In the genomic region with DNA sequence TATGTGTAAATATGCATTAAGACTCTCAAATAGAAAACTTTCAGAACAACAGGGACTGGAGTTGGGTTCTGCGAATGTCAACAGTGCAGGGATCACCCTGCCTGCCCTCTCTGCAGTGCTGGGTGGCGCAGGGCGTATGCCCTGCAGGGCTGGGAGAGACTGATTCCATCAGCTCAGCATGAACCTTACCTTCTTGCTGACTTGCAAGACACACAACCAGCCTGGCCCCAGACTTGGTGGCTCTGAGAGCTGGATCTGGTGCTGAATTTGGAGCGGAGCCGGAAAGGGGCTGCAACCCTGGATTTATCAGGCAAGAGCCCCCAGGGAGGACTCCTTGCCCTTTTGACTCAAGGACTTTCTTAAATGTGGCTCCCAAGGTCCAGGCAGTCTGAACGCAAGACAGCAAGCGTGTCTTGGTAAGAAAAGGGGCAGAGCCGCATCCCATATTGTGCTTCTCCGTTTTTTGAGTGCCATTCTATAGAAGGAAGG, we compare ENCODE assay signal across 29 cellular contexts.
"Had no signal": no experiment of that assay in that cellular context is flagged by ENCODE, and none has a peak within 500 bp of the region (broad histone marks: within the 10 kb centered on the region; RNA-seq: fewer than 3 reads in every experiment).

No MANE protein-coding gene starts in this region.

- H3K27ac ChIP-seq: ascending aorta, breast epithelium, coronary artery, dorsolateral prefrontal cortex, esophagus muscularis mucosa, foreskin keratinocyte, gastrocnemius medialis, heart right ventricle had no signal

- H3K9me3 ChIP-seq: ascending aorta, breast epithelium, esophagus muscularis mucosa, gastrocnemius medialis had no signal

- H3K27ac Mint-ChIP-seq: activated CD4-positive, alpha-beta memory T cell treated with anti-CD3 and anti-CD28 coated beads for 36 hours; activated CD4-positive, alpha-beta T cell treated with anti-CD3 and anti-CD28 coated beads for 36 hours; activated CD4-positive, alpha-beta T cell treated with anti-CD3 and anti-CD28 coated beads, Interleukin-2, amount 10 ng/mL, durations not matched to agents 24 days and 14 days; activated CD8-positive, alpha-beta memory T cell treated with anti-CD3 and anti-CD28 coated beads, Interleukin-2, amount 10 ng/mL, durations not matched to agents 7 days and 5 days; activated CD8-positive, alpha-beta T cell treated with anti-CD3 and anti-CD28 coated beads, Interleukin-2, amount 10 ng/mL, durations not matched to agents 7 days and 5 days; activated naive CD4-positive, alpha-beta T cell treated with anti-CD3 and anti-CD28 coated beads, Interleukin-2, amount 10 ng/mL, durations not matched to agents 7 days and 5 days; activated naive CD4-positive, alpha-beta T cell treated with anti-CD3 and anti-CD28 coated beads, Interleukin-2, amount 50 U/mL, for 72 hours; activated naive CD8-positive, alpha-beta T cell treated with anti-CD3 and anti-CD28 coated beads, Interleukin-2, amount 10 ng/mL, durations not matched to agents 7 days and 5 days; activated T-cell treated with anti-CD3 and anti-CD28 coated beads, Interleukin-2, amount 50 U/mL, for 72 hours; brain; dendritic cell treated with granulocyte-macrophage colony-stimulating factor and Interleukin-4, amounts not matched to agents 40 ng/mL and 50 ng/mL, for 4 days had no signal

- H3K27me3 ChIP-seq: ascending aorta, breast epithelium, foreskin keratinocyte, gastrocnemius medialis had no signal

- H3K4me3 Mint-ChIP-seq: activated CD4-positive, alpha-beta memory T cell treated with anti-CD3 and anti-CD28 coated beads for 36 hours; activated CD4-positive, alpha-beta T cell treated with anti-CD3 and anti-CD28 coated beads for 36 hours; activated CD4-positive, alpha-beta T cell treated with anti-CD3 and anti-CD28 coated beads, Interleukin-2, amount 10 ng/mL, durations not matched to agents 24 days and 14 days; activated CD8-positive, alpha-beta memory T cell treated with anti-CD3 and anti-CD28 coated beads, Interleukin-2, amount 10 ng/mL, durations not matched to agents 7 days and 5 days; activated CD8-positive, alpha-beta T cell treated with anti-CD3 and anti-CD28 coated beads, Interleukin-2, amount 10 ng/mL, durations not matched to agents 7 days and 5 days; activated naive CD4-positive, alpha-beta T cell treated with anti-CD3 and anti-CD28 coated beads, Interleukin-2, amount 10 ng/mL, durations not matched to agents 7 days and 5 days; activated naive CD8-positive, alpha-beta T cell treated with anti-CD3 and anti-CD28 coated beads, Interleukin-2, amount 10 ng/mL, durations not matched to agents 7 days and 5 days; activated T-cell treated with anti-CD3 and anti-CD28 coated beads, Interleukin-2, amount 50 U/mL, for 72 hours; brain; central memory CD8-positive, alpha-beta T cell; dendritic cell treated with granulocyte-macrophage colony-stimulating factor and Interleukin-4, amounts not matched to agents 40 ng/mL and 50 ng/mL, for 4 days had no signal

- H3K4me3 ChIP-seq: ascending aorta, breast epithelium, coronary artery, dorsolateral prefrontal cortex, esophagus muscularis mucosa, gastrocnemius medialis, heart right ventricle had no signal

- DNase-seq: activated CD4-positive, alpha-beta memory T cell treated with anti-CD3 and anti-CD28 coated beads for 36 hours; activated CD4-positive, alpha-beta T cell treated with anti-CD3 and anti-CD28 coated beads for 36 hours; activated CD4-positive, alpha-beta T cell treated with anti-CD3 and anti-CD28 coated beads, Interleukin-2, amount 10 ng/mL, durations not matched to agents 24 days and 14 days; activated CD4-positive, CD25-positive, alpha-beta regulatory T cell; activated CD4-positive, CD25-positive, alpha-beta regulatory T cell treated with anti-CD3 and anti-CD28 coated beads, Interleukin-2, amount 50 U/mL, for 72 hours; activated CD8-positive, alpha-beta memory T cell treated with anti-CD3 and anti-CD28 coated beads, Interleukin-2, amount 10 ng/mL, durations not matched to agents 7 days and 5 days; activated CD8-positive, alpha-beta memory T cell treated with anti-CD3 and anti-CD28 coated beads, Interleukin-2, amount 50 U/mL, for 4 hours; activated CD8-positive, alpha-beta T cell treated with anti-CD3 and anti-CD28 coated beads, Interleukin-2, amount 10 ng/mL, durations not matched to agents 7 days and 5 days; activated gamma-delta T cell; activated naive CD4-positive, alpha-beta T cell; activated naive CD4-positive, alpha-beta T cell treated with anti-CD3 and anti-CD28 coated beads, Interleukin-2, amount 10 ng/mL, durations not matched to agents 7 days and 5 days; activated naive CD8-positive, alpha-beta T cell treated with anti-CD3 and anti-CD28 coated beads, Interleukin-2, amount 10 ng/mL, durations not matched to agents 7 days and 5 days; activated T-cell treated with anti-CD3 and anti-CD28 coated beads, Interleukin-2, amount 50 U/mL, for 1 hour; activated T-cell treated with anti-CD3 and anti-CD28 coated beads, Interleukin-2, amount 50 U/mL, for 72 hours; dorsolateral prefrontal cortex; effector memory CD4-positive, alpha-beta T cell; erythroblast; foreskin keratinocyte; gastrocnemius medialis; heart right ventricle; T-helper 2 cell had no signal

- ATAC-seq: activated CD4-positive, alpha-beta T cell treated with anti-CD3 and anti-CD28 coated beads for 36 hours; activated CD8-positive, alpha-beta memory T cell treated with anti-CD3 and anti-CD28 coated beads, Interleukin-2, amount 10 ng/mL, durations not matched to agents 7 days and 5 days; activated CD8-positive, alpha-beta T cell treated with anti-CD3 and anti-CD28 coated beads, Interleukin-2, amount 10 ng/mL, durations not matched to agents 7 days and 5 days; activated naive CD4-positive, alpha-beta T cell treated with anti-CD3 and anti-CD28 coated beads, Interleukin-2, amount 50 U/mL, for 72 hours; activated T-cell treated with anti-CD3 and anti-CD28 coated beads, Interleukin-2, amount 50 U/mL, for 72 hours; foreskin keratinocyte; gastrocnemius medialis; heart right ventricle had no signal

- H3K4me1 ChIP-seq: ascending aorta, breast epithelium, esophagus muscularis mucosa, foreskin keratinocyte, gastrocnemius medialis, heart right ventricle had no signal

- H3K27me3 Mint-ChIP-seq: activated CD4-positive, alpha-beta memory T cell treated with anti-CD3 and anti-CD28 coated beads for 36 hours; activated CD4-positive, alpha-beta T cell treated with anti-CD3 and anti-CD28 coated beads, Interleukin-2, amount 10 ng/mL, durations not matched to agents 24 days and 14 days; activated CD8-positive, alpha-beta memory T cell treated with anti-CD3 and anti-CD28 coated beads, Interleukin-2, amount 10 ng/mL, durations not matched to agents 7 days and 5 days; activated naive CD4-positive, alpha-beta T cell treated with anti-CD3 and anti-CD28 coated beads, Interleukin-2, amount 10 ng/mL, durations not matched to agents 7 days and 5 days; central memory CD8-positive, alpha-beta T cell had no signal

- H3K36me3 ChIP-seq: ascending aorta, breast epithelium, esophagus muscularis mucosa, gastrocnemius medialis, heart right ventricle had no signal

- H3K4me1 Mint-ChIP-seq: activated CD4-positive, alpha-beta T cell treated with anti-CD3 and anti-CD28 coated beads for 36 hours; activated CD4-positive, alpha-beta T cell treated with anti-CD3 and anti-CD28 coated beads, Interleukin-2, amount 10 ng/mL, durations not matched to agents 24 days and 14 days; activated CD8-positive, alpha-beta memory T cell treated with anti-CD3 and anti-CD28 coated beads, Interleukin-2, amount 10 ng/mL, durations not matched to agents 7 days and 5 days; activated naive CD4-positive, alpha-beta T cell treated with anti-CD3 and anti-CD28 coated beads, Interleukin-2, amount 10 ng/mL, durations not matched to agents 7 days and 5 days; activated naive CD8-positive, alpha-beta T cell treated with anti-CD3 and anti-CD28 coated beads, Interleukin-2, amount 10 ng/mL, durations not matched to agents 7 days and 5 days; central memory CD8-positive, alpha-beta T cell had no signal

- H3K36me3 Mint-ChIP-seq: activated CD4-positive, alpha-beta memory T cell treated with anti-CD3 and anti-CD28 coated beads for 36 hours; activated CD8-positive, alpha-beta memory T cell treated with anti-CD3 and anti-CD28 coated beads, Interleukin-2, amount 10 ng/mL, durations not matched to agents 7 days and 5 days; activated naive CD4-positive, alpha-beta T cell treated with anti-CD3 and anti-CD28 coated beads, Interleukin-2, amount 10 ng/mL, durations not matched to agents 7 days and 5 days; activated naive CD8-positive, alpha-beta T cell treated with anti-CD3 and anti-CD28 coated beads, Interleukin-2, amount 10 ng/mL, durations not matched to agents 7 days and 5 days; brain had no signal
